1 cellular context compared by ENCODE assay signal in the genomic region with DNA sequence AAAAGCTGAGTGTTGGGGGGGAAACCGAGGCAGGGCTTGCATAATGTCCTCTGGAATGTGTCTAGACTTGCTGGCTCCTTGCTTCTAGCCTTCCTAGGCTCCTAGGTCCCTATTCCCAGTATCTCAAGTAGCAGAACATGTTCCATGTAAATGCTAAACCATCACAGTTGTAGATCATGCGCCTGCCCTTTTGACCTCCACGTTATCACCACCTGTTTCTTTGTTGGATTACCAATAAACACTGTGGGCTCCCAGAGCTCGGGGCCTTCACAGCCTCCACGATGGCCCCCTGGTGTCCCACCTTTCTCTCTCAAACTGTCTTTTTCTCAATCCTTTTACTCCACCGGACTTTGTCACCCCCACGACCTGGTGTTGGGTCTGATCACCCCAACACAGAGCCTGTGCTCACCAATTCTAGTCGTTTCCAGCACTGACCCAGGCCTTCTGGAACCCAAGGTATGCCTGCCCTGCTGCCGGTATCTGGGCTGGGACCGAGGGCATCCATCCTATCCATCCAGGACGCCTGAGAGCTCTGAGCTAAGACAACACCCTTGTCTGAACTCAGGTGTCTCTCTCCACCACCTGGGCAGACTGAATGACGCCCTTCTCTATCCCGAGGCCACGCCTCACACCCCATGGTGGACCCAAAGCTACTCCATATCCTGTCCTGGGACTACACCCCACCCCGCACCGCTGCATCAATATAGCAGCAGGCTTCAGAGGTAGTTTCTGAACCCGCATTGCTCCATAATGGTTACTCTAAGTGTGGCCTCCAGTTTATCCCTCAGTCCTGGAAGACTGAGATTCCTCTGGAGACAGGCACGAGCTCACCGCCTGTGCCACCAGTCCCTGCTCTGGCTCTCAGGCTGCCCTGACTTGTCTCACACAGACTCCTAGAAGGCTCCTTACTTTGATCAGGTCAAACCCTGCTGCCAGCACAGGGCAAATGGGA.
TF ChIP-seq lines count a peak whose summit lies in the region.

No MANE protein-coding gene starts in this region.

TF ChIP-seq in GM23338, 12 proteins besides CTCF, POLR2A, EP300 and RAD21:
- no peak for TF ChIP-seq JUNB (IDR thresholded peaks at IDR 0.05; ENCODE audit: unreplicated experiment)
- TF ChIP-seq, protein P1, sequence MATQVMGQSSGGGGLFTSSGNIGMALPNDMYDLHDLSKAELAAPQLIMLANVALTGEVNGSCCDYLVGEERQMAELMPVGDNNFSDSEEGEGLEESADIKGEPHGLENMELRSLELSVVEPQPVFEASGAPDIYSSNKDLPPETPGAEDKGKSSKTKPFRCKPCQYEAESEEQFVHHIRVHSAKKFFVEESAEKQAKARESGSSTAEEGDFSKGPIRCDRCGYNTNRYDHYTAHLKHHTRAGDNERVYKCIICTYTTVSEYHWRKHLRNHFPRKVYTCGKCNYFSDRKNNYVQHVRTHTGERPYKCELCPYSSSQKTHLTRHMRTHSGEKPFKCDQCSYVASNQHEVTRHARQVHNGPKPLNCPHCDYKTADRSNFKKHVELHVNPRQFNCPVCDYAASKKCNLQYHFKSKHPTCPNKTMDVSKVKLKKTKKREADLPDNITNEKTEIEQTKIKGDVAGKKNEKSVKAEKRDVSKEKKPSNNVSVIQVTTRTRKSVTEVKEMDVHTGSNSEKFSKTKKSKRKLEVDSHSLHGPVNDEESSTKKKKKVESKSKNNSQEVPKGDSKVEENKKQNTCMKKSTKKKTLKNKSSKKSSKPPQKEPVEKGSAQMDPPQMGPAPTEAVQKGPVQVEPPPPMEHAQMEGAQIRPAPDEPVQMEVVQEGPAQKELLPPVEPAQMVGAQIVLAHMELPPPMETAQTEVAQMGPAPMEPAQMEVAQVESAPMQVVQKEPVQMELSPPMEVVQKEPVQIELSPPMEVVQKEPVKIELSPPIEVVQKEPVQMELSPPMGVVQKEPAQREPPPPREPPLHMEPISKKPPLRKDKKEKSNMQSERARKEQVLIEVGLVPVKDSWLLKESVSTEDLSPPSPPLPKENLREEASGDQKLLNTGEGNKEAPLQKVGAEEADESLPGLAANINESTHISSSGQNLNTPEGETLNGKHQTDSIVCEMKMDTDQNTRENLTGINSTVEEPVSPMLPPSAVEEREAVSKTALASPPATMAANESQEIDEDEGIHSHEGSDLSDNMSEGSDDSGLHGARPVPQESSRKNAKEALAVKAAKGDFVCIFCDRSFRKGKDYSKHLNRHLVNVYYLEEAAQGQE (IDR thresholded peaks at IDR 0.05; ENCODE audit: unreplicated experiment), result no peak
- no peak for TF ChIP-seq ZNF114 (CRISPR knock-in tag; IDR thresholded peaks at IDR 0.05)
- TF ChIP-seq, protein P2, sequence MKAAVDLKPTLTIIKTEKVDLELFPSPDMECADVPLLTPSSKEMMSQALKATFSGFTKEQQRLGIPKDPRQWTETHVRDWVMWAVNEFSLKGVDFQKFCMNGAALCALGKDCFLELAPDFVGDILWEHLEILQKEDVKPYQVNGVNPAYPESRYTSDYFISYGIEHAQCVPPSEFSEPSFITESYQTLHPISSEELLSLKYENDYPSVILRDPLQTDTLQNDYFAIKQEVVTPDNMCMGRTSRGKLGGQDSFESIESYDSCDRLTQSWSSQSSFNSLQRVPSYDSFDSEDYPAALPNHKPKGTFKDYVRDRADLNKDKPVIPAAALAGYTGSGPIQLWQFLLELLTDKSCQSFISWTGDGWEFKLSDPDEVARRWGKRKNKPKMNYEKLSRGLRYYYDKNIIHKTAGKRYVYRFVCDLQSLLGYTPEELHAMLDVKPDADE (IDR thresholded peaks at IDR 0.05), result no peak
- TF ChIP-seq POLR2AphosphoS5 (IDR thresholded peaks at IDR 0.05; ENCODE audit: low read depth), result no peak
- TF ChIP-seq NANOG (IDR thresholded peaks at IDR 0.05; ENCODE audit: borderline replicate concordance), result no peak
- no peak for TF ChIP-seq EZH2phosphoT487 (IDR thresholded peaks at IDR 0.05; ENCODE audit: unreplicated experiment)
- TF ChIP-seq, protein P3, sequence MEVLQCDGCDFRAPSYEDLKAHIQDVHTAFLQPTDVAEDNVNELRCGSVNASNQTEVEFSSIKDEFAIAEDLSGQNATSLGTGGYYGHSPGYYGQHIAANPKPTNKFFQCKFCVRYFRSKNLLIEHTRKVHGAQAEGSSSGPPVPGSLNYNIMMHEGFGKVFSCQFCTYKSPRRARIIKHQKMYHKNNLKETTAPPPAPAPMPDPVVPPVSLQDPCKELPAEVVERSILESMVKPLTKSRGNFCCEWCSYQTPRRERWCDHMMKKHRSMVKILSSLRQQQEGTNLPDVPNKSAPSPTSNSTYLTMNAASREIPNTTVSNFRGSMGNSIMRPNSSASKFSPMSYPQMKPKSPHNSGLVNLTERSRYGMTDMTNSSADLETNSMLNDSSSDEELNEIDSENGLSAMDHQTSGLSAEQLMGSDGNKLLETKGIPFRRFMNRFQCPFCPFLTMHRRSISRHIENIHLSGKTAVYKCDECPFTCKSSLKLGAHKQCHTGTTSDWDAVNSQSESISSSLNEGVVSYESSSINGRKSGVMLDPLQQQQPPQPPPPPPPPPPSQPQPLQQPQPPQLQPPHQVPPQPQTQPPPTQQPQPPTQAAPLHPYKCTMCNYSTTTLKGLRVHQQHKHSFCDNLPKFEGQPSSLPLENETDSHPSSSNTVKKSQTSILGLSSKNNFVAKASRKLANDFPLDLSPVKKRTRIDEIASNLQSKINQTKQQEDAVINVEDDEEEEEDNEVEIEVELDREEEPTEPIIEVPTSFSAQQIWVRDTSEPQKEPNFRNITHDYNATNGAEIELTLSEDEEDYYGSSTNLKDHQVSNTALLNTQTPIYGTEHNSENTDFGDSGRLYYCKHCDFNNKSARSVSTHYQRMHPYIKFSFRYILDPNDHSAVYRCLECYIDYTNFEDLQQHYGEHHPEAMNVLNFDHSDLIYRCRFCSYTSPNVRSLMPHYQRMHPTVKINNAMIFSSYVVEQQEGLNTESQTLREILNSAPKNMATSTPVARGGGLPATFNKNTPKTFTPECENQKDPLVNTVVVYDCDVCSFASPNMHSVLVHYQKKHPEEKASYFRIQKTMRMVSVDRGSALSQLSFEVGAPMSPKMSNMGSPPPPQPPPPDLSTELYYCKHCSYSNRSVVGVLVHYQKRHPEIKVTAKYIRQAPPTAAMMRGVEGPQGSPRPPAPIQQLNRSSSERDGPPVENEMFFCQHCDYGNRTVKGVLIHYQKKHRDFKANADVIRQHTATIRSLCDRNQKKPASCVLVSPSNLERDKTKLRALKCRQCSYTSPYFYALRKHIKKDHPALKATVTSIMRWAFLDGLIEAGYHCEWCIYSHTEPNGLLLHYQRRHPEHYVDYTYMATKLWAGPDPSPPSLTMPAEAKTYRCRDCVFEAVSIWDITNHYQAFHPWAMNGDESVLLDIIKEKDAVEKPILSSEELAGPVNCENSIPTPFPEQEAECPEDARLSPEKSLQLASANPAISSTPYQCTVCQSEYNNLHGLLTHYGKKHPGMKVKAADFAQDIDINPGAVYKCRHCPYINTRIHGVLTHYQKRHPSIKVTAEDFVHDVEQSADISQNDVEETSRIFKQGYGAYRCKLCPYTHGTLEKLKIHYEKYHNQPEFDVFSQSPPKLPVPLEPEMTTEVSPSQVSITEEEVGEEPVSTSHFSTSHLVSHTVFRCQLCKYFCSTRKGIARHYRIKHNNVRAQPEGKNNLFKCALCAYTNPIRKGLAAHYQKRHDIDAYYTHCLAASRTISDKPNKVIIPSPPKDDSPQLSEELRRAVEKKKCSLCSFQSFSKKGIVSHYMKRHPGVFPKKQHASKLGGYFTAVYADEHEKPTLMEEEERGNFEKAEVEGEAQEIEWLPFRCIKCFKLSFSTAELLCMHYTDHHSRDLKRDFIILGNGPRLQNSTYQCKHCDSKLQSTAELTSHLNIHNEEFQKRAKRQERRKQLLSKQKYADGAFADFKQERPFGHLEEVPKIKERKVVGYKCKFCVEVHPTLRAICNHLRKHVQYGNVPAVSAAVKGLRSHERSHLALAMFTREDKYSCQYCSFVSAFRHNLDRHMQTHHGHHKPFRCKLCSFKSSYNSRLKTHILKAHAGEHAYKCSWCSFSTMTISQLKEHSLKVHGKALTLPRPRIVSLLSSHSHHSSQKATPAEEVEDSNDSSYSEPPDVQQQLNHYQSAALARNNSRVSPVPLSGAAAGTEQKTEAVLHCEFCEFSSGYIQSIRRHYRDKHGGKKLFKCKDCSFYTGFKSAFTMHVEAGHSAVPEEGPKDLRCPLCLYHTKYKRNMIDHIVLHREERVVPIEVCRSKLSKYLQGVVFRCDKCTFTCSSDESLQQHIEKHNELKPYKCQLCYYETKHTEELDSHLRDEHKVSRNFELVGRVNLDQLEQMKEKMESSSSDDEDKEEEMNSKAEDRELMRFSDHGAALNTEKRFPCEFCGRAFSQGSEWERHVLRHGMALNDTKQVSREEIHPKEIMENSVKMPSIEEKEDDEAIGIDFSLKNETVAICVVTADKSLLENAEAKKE (CRISPR knock-in tag; IDR thresholded peaks at IDR 0.05), result no peak
- TF ChIP-seq EZH2 (IDR thresholded peaks at IDR 0.05; ENCODE audit: low read depth, unreplicated experiment), result no peak
- TF ChIP-seq STAT1 (IDR thresholded peaks at IDR 0.05; ENCODE audit: unreplicated experiment), result no peak
- no peak for TF ChIP-seq CREB1 (CRISPR knock-in tag; IDR thresholded peaks at IDR 0.05; ENCODE audit: low read depth)
- no peak for TF ChIP-seq ZNF331 (CRISPR knock-in tag; IDR thresholded peaks at IDR 0.05; ENCODE audit: low read depth)
